ENCODE assay signal across 17 cellular contexts in the genomic region with DNA sequence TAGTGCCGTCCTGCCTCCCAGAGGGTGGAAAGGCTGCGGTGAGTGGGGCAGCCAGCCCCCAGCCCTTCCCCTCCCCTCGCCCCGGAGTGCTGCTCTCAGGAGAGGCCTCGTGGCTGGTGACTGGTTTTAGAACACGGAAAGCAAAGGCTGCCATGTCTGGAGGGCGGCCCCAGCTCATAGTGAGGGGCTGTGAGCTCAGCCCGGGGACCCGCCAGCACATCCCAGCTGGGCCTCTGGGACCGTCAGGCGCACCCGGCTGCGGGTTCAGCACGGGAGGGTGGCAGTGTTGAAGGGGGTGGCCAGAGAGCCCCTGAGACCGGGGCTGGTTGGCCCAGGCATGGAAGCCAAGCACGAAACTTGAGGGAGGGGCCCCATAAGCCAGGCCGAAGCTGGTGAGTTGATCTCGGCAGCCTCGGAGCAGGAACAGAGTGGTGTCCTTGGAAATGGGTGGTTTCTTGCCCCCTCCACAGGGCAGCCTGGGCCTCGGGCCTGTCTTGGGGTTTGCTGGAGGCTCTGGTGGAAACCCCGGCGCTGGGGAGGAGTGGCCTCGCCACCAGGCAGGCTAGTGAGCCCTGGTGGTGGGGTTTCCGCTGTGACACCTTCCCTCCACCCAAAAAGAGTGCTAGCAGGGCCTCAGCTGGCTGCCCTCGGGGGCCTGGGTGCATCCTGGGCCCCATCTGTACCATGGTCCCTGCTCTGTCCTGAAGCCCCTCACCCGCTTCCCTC.
DNase-seq lines count a peak whose midpoint lies in the region; ATAC-seq and TF ChIP-seq lines count a peak whose summit lies in the region.
"Had no signal": no experiment of that assay in that cellular context is flagged by ENCODE, and none has a peak within 500 bp of the region (broad histone marks: within the 10 kb centered on the region; RNA-seq: fewer than 3 reads in every experiment).

No MANE protein-coding gene starts in this region.

- H3K4me3 ChIP-seq in A673 (ENCODE audit: low read depth, low read length, poor library complexity, severe bottlenecking), result no peak overlapping the region
- H3K4me3 ChIP-seq in OCI-LY7 (ENCODE audit: low read depth, low read length, poor library complexity, severe bottlenecking), result no peak overlapping the region
- H3K4me3 ChIP-seq in iPS-20b (ENCODE audit: low read length), result no peak overlapping the region
- H3K4me3 ChIP-seq: sigmoid colon had no signal

- H3K4me1 ChIP-seq in A673 (ENCODE audit: insufficient read depth, low read length, poor library complexity, severe bottlenecking), result peaks cover 47% of the 10 kb centered on the region
- H3K4me1 ChIP-seq in OCI-LY7 (ENCODE audit: insufficient read depth, low read length, poor library complexity, severe bottlenecking), result peaks cover 45% of the 10 kb centered on the region
- H3K4me1 ChIP-seq in iPS-20b (ENCODE audit: insufficient read depth, low read length), result peaks cover 11% of the 10 kb centered on the region; the same call in 1 of the 2 replicates

- in situ Hi-C loops in GM13977 (cut with MboI; ENCODE audit: low pct_unique_long_range_greater_than_20kb, low sequenced_read_pairs, unreplicated experiment), result no loop called here

- intact Hi-C loops in A673 (cut with micrococcal nuclease; ENCODE audit: unreplicated experiment) (no loop called here), OCI-LY7 (cut with micrococcal nuclease; ENCODE audit: unreplicated experiment) (no loop called here)

- CTCF ChIA-PET in A673 (lab: Charles Lee), result interaction anchor here (0.6 kb wide), 1 partner anchor 599 kb away, joined by 3 read pairs; no protein-coding TSS in a partner anchor
- CTCF ChIA-PET in OCI-LY7 (lab: Charles Lee; ENCODE audit: unreplicated experiment), result no interaction called here

- H3K27me3 ChIP-seq in A673 (replicated peaks; ENCODE audit: insufficient read depth, low read depth, low read length, poor library complexity) (no peaks in the 10 kb centered on the region), iPS-20b (ENCODE audit: insufficient read depth, low read length) (no peaks in the 10 kb centered on the region)
- H3K27me3 ChIP-seq: sigmoid colon had no signal

- TF ChIP-seq CTCF in A673 (conservative IDR thresholded peaks at IDR 0.05; ENCODE audit: low read depth, low read length) (no peak), GM13977 (IDR thresholded peaks at IDR 0.05; ENCODE audit: extremely low read depth, insufficient read depth, missing control alignments) (no peak), OCI-LY7 (conservative IDR thresholded peaks at IDR 0.05; ENCODE audit: low read length) (no peak)

- H2AFZ ChIP-seq in OCI-LY7 (ENCODE audit: low read length), result no peak overlapping the region

- H4K20me1 ChIP-seq in OCI-LY7 (ENCODE audit: insufficient read depth, low read length), result no peaks in the 10 kb centered on the region

- no peak for DNase-seq in A673 (ENCODE audit: low spot score)
- DNase-seq in GM13977 (ENCODE audit: low spot score), result peak; percentile 85
- peak; percentile 42 for DNase-seq in OCI-LY7 (ENCODE audit: low spot score)
- no peak for DNase-seq in stimulated activated CD4-positive, alpha-beta T cell treated with anti-CD3 and anti-CD28 coated beads, Interleukin-12 subunit alpha, Interleukin-12 subunit beta, amount 100 ng/mL, for 4 hours
- no peak for DNase-seq in NCI-H1105 treated with DMSO at 0.1 percent for 48 hours (lab: John Stamatoyannopoulos, UW)
- DNase-seq in HK-2 (ENCODE audit: unreplicated experiment), result no peak
- DNase-seq: activated CD4-positive, alpha-beta memory T cell treated with anti-CD3 and anti-CD28 coated beads, Interleukin-2, amount 10 ng/mL, durations not matched to agents 7 days and 5 days; activated effector memory CD4-positive, alpha-beta T cell treated with Interleukin-2 at 50 U/mL for 16 hours; anterior cingulate cortex; foreskin melanocyte; mammary epithelial cell; NCI-H187 treated with DMSO at 0.1 percent for 48 hours; NCI-H524; sigmoid colon had no signal

- H3K9me2 ChIP-seq in OCI-LY7 (ENCODE audit: insufficient read depth, low read length), result no peaks in the 10 kb centered on the region

- peak overlapping the region; percentile 48; the same call in 1 of the 2 replicates for H3K4me2 ChIP-seq in OCI-LY7 (ENCODE audit: low read length)

- no TSS peak for BruUV-seq in A673 (replicated peaks; lab: Mats Ljungman, UMichigan)
- BruUV-seq in OCI-LY7 (replicated peaks; lab: Mats Ljungman, UMichigan), result no TSS peak

- H3K27ac ChIP-seq in A673 (ENCODE audit: low read depth, low read length, poor library complexity, severe bottlenecking) (peak overlapping the region; percentile 93), OCI-LY7 (ENCODE audit: low read depth, low read length, poor library complexity, severe bottlenecking) (no peak overlapping the region), iPS-20b (ENCODE audit: low read length) (no peak overlapping the region)

- peak overlapping the region; percentile 45; the same call in 1 of the 2 replicates for H3K9ac ChIP-seq in iPS-20b (ENCODE audit: low read depth, low read length)

- POLR2A ChIA-PET in A673 (lab: Charles Lee; ENCODE audit: low non-redundant PET) (no interaction called here), OCI-LY7 (lab: Charles Lee) (no interaction called here)

- H3K79me2 ChIP-seq in OCI-LY7 (ENCODE audit: insufficient read depth, low read depth, low read length), result no peaks in the 10 kb centered on the region

- H3K9me3 ChIP-seq in A673 (ENCODE audit: low read depth, low read length, poor library complexity, severe bottlenecking), result no peaks in the 10 kb centered on the region
- no peaks in the 10 kb centered on the region for H3K9me3 ChIP-seq in OCI-LY7 (ENCODE audit: low read length)
- H3K9me3 ChIP-seq in iPS-20b (ENCODE audit: insufficient read depth, low read depth, low read length), result no peaks in the 10 kb centered on the region
- H3K9me3 ChIP-seq: sigmoid colon had no signal

- ATAC-seq in HG03439 (IDR thresholded peaks at IDR 0.05; ENCODE audit: unreplicated experiment), result no peak
- ATAC-seq: Panc1 had no signal

- no peaks in the 10 kb centered on the region for H3K36me3 ChIP-seq in A673 (ENCODE audit: insufficient read depth, low read length, poor library complexity, severe bottlenecking)
- H3K36me3 ChIP-seq in OCI-LY7 (ENCODE audit: insufficient read depth, low read length), result no peaks in the 10 kb centered on the region
- no peaks in the 10 kb centered on the region for H3K36me3 ChIP-seq in iPS-20b (ENCODE audit: insufficient read depth, low read depth, low read length)

Comparison
In these comparisons a context has a peak if more than half of its experiments do, and no peak if none do; other contexts are left out.
1. DNase-seq: peak in GM13977 (single experiment) and OCI-LY7 (single experiment); none in A673 (single experiment), stimulated activated CD4-positive, alpha-beta T cell treated with anti-CD3 and anti-CD28 coated beads, Interleukin-12 subunit alpha, Interleukin-12 subunit beta, amount 100 ng/mL, for 4 hours (single experiment), NCI-H1105 treated with DMSO at 0.1 percent for 48 hours (single experiment) and HK-2 (single experiment).